In the genomic region with DNA sequence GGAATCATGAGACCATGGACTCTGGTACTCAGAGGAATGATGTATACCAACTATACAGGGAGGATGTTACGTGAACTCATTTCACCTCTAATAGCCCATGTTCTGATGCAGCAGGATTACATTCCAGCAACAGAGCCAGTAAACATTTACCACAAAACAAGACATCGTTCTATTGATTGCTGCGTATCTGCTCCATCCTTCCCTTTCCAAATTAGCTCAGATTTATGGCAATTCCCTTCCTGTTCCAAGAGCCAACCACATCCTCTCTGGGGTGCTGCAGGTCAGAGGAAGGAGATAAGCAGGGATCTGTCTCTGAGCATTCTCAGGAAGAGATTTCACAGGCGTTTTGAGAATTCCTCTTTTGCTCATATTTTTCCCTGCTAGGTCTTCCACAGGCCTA, we compare ENCODE assay signal across 23 cellular contexts.
DNase-seq lines count a peak whose midpoint lies in the region; ATAC-seq and TF ChIP-seq lines count a peak whose summit lies in the region.
"Had no signal": no experiment of that assay in that cellular context is flagged by ENCODE, and none has a peak within 500 bp of the region (broad histone marks: within the 10 kb centered on the region; RNA-seq: fewer than 3 reads in every experiment).

No MANE protein-coding gene starts in this region.

- H3K36me3 Mint-ChIP-seq in type B pancreatic cell, result no peaks in the 10 kb centered on the region

- H3K4me1 Mint-ChIP-seq in type B pancreatic cell (ENCODE audit: unreplicated experiment), result peaks cover 15% of the 10 kb centered on the region

- intact Hi-C loops in sciatic nerve (cut with DNase I), result no loop called here
- intact Hi-C loops in colonic mucosa (cut with DNase I), result no loop called here

- peak overlapping the region in 1 of 2 donors; percentile 24 for H3K9ac ChIP-seq in colonic mucosa (ENCODE audit: low read depth in 2 of 2, low read length in 2 of 2)
- H3K9ac ChIP-seq: BLaER1 had no signal

- H3K9me3 Mint-ChIP-seq in type B pancreatic cell, result no peaks in the 10 kb centered on the region
- H3K9me3 Mint-ChIP-seq: activated T-cell treated with anti-CD3 and anti-CD28 coated beads, Interleukin-2, amount 50 U/mL, for 4 hours; stimulated activated naive CD8-positive, alpha-beta T cell treated with anti-CD3 and anti-CD28 coated beads, Interleukin-15, amount 100 ng/mL, for 72 hours had no signal

- H3K27ac Mint-ChIP-seq in type B pancreatic cell, result no peak overlapping the region
- H3K27ac Mint-ChIP-seq: stimulated activated naive CD8-positive, alpha-beta T cell treated with anti-CD3 and anti-CD28 coated beads, Interleukin-15, amount 100 ng/mL, for 72 hours had no signal

- no peak overlapping the region for H3K27ac ChIP-seq in colonic mucosa
- H3K27ac ChIP-seq: BLaER1, Peyer's patch had no signal

- H3K27me3 ChIP-seq in colonic mucosa, result no peaks in the 10 kb centered on the region
- H3K27me3 ChIP-seq: BLaER1, Peyer's patch had no signal

- no peaks in the 10 kb centered on the region for H3K27me3 Mint-ChIP-seq in type B pancreatic cell
- H3K27me3 Mint-ChIP-seq: stimulated activated naive CD8-positive, alpha-beta T cell treated with anti-CD3 and anti-CD28 coated beads, Interleukin-15, amount 100 ng/mL, for 72 hours had no signal

- no peaks in the 10 kb centered on the region for H3K9me3 ChIP-seq in colonic mucosa
- H3K9me3 ChIP-seq: BLaER1, Caco-2, Peyer's patch had no signal

- no peak for TF ChIP-seq CTCF in colonic mucosa (IDR thresholded peaks at IDR 0.05)
- TF ChIP-seq CTCF in type B pancreatic cell (conservative IDR thresholded peaks at IDR 0.05), result no peak

- H3K4me3 ChIP-seq in colonic mucosa, result no peak overlapping the region
- H3K4me3 ChIP-seq: BLaER1, Peyer's patch had no signal

- DNase-seq in Daoy (ENCODE audit: low read depth), result peak; percentile 13
- peak; percentile 79 for DNase-seq in amniotic epithelial cell (ENCODE audit: low read depth)
- peak; percentile 64 for DNase-seq in glomerular endothelial cell (ENCODE audit: extremely low read depth, low read depth, low spot score)
- DNase-seq in sciatic nerve (ENCODE audit: low spot score), result no peak
- no peak for DNase-seq in colonic mucosa
- no peak for DNase-seq in activated T-cell treated with anti-CD3 and anti-CD28 coated beads for 4 hours
- DNase-seq in type B pancreatic cell (ENCODE audit: extremely low spot score, unreplicated experiment), result no peak
- DNase-seq: ACHN; activated naive CD4-positive, alpha-beta T cell; activated T-cell treated with anti-CD3 and anti-CD28 coated beads, Interleukin-2, amount 50 U/mL, for 4 hours; Caco-2; cortex of kidney; H7; Karpas-422; left ventricle myocardium superior; NCI-H1694; NCI-H2171 treated with DMSO at 0.1 percent for 48 hours; NCI-H526; Peyer's patch; stimulated activated naive CD8-positive, alpha-beta T cell treated with anti-CD3 and anti-CD28 coated beads, Interleukin-15, amount 100 ng/mL, for 72 hours; trophoblast cell had no signal

- H3K36me3 ChIP-seq in colonic mucosa, result no peaks in the 10 kb centered on the region
- H3K36me3 ChIP-seq: BLaER1, Peyer's patch had no signal

- no peak overlapping the region for H3K4me3 Mint-ChIP-seq in type B pancreatic cell
- H3K4me3 Mint-ChIP-seq: activated T-cell treated with anti-CD3 and anti-CD28 coated beads, Interleukin-2, amount 50 U/mL, for 4 hours; stimulated activated naive CD8-positive, alpha-beta T cell treated with anti-CD3 and anti-CD28 coated beads, Interleukin-15, amount 100 ng/mL, for 72 hours had no signal

- H3K4me1 ChIP-seq in colonic mucosa, result no peaks in the 10 kb centered on the region
- H3K4me1 ChIP-seq: Caco-2, Peyer's patch had no signal

- peak; percentile 55 for ATAC-seq in sciatic nerve
- no peak for ATAC-seq in HG03025 (IDR thresholded peaks at IDR 0.05; ENCODE audit: low FRiP score, unreplicated experiment)
- ATAC-seq: activated T-cell treated with anti-CD3 and anti-CD28 coated beads, Interleukin-2, amount 50 U/mL, for 4 hours; left ventricle myocardium superior; stimulated activated naive CD8-positive, alpha-beta T cell treated with anti-CD3 and anti-CD28 coated beads, Interleukin-15, amount 100 ng/mL, for 72 hours had no signal

Comparison
In these comparisons a context has a peak if more than half of its experiments do, and no peak if none do; other contexts are left out.
1. DNase-seq: peak in Daoy (single experiment), amniotic epithelial cell (single experiment) and glomerular endothelial cell (single experiment); none in sciatic nerve (single experiment), colonic mucosa (single experiment), activated T-cell treated with anti-CD3 and anti-CD28 coated beads for 4 hours (single experiment) and type B pancreatic cell (single experiment).